In genomic region chr1:67149179-67149770, GRCh38 we compare ENCODE assay signal across 8 cellular contexts. TPM values are rescaled to one million over a fixed set of nuclear protein-coding genes. Genes with fewer than 3 reads are reported as not detected.
DNase-seq lines count a peak whose midpoint lies in the region; ATAC-seq, FAIRE-seq and TF ChIP-seq lines count a peak whose summit lies in the region.

No MANE protein-coding gene starts in this region.

- peak; percentile 96 for TF ChIP-seq CTCF in OCI-LY7 (conservative IDR thresholded peaks at IDR 0.05; ENCODE audit: low read length)
- peak; percentile 63 for TF ChIP-seq CTCF in nephron progenitor cell (IDR thresholded peaks at IDR 0.05)
- TF ChIP-seq CTCF in type B pancreatic cell (conservative IDR thresholded peaks at IDR 0.05), result peak; percentile 82

- ATAC-seq in GM21576 (IDR thresholded peaks at IDR 0.05; ENCODE audit: unreplicated experiment), result peak; percentile 95
- peak; percentile 80 to 87 for ATAC-seq in activated T-cell treated with anti-CD3 and anti-CD28 coated beads, Interleukin-2, amount 50 U/mL, for 4 hours

- H4K20me1 ChIP-seq in OCI-LY7 (ENCODE audit: insufficient read depth, low read length), result no peaks in the 10 kb centered on the region

- H3K27me3 Mint-ChIP-seq in activated T-cell treated with anti-CD3 and anti-CD28 coated beads, Interleukin-2, amount 50 U/mL, for 4 hours (ENCODE audit: low read depth), result no peaks in the 10 kb centered on the region
- H3K27me3 Mint-ChIP-seq in nephron progenitor cell (ENCODE audit: low read depth, poor library complexity) (peaks cover 39% of the 10 kb centered on the region), type B pancreatic cell (peaks cover 35% of the 10 kb centered on the region)

- H2AFZ ChIP-seq in OCI-LY7 (ENCODE audit: low read length), result peak overlapping the region; percentile 89

- DNase-seq in ELR (ENCODE audit: low read depth) (peak; percentile 84), HTR-8/SVneo (ENCODE audit: insufficient read length, low spot score) (peak; percentile 50), OCI-LY7 (ENCODE audit: low spot score) (peak; percentile 90), fibroblast of gingiva (ENCODE audit: low read depth) (peak; percentile 76), nephron progenitor cell (peak; percentile 51), type B pancreatic cell (ENCODE audit: extremely low spot score, unreplicated experiment) (no peak)
- DNase-seq in activated T-cell treated with anti-CD3 and anti-CD28 coated beads, Interleukin-2, amount 50 U/mL, for 4 hours, result peak; percentile 56

- H3K9me3 ChIP-seq in OCI-LY7 (ENCODE audit: low read length), result no peaks in the 10 kb centered on the region

- no TSS peak for BruUV-seq in OCI-LY7 (replicated peaks; lab: Mats Ljungman, UMichigan)

- H3K36me3 ChIP-seq in OCI-LY7 (ENCODE audit: insufficient read depth, low read length), result no peaks in the 10 kb centered on the region

- peak overlapping the region; percentile 0 for H3K4me3 ChIP-seq in OCI-LY7 (ENCODE audit: low read depth, low read length, poor library complexity, severe bottlenecking)

- H3K4me2 ChIP-seq in OCI-LY7 (ENCODE audit: low read length), result peak overlapping the region; percentile 32

- H3K27ac Mint-ChIP-seq in nephron progenitor cell (no peak overlapping the region), type B pancreatic cell (peak overlapping the region; percentile 48)

- no peaks in the 10 kb centered on the region for H3K9me3 Mint-ChIP-seq in activated T-cell treated with anti-CD3 and anti-CD28 coated beads, Interleukin-2, amount 50 U/mL, for 4 hours
- H3K9me3 Mint-ChIP-seq in nephron progenitor cell, result no peaks in the 10 kb centered on the region
- H3K9me3 Mint-ChIP-seq in type B pancreatic cell, result no peaks in the 10 kb centered on the region

- intact Hi-C loops in OCI-LY7 (cut with micrococcal nuclease; ENCODE audit: unreplicated experiment), result loop anchor here (1.0 to 5.0 kb wide), 5 partner anchors 37 to 384 kb away; partner anchors contain the start of gene SLC35D1

- H3K9me2 ChIP-seq in OCI-LY7 (ENCODE audit: insufficient read depth, low read length), result no peaks in the 10 kb centered on the region

- H3K4me1 ChIP-seq in OCI-LY7 (ENCODE audit: insufficient read depth, low read length, poor library complexity, severe bottlenecking), result peaks cover 7% of the 10 kb centered on the region

- FAIRE-seq in HTR-8/SVneo (lab: Jason Lieb, UNC), result no peak

- peak overlapping the region; percentile 15 for H3K27ac ChIP-seq in OCI-LY7 (ENCODE audit: low read depth, low read length, poor library complexity, severe bottlenecking)

- no peaks in the 10 kb centered on the region for H3K36me3 Mint-ChIP-seq in activated T-cell treated with anti-CD3 and anti-CD28 coated beads, Interleukin-2, amount 50 U/mL, for 4 hours (ENCODE audit: insufficient read depth)
- H3K36me3 Mint-ChIP-seq in nephron progenitor cell (ENCODE audit: low read depth) (no peaks in the 10 kb centered on the region), type B pancreatic cell (no peaks in the 10 kb centered on the region)

- POLR2A ChIA-PET in OCI-LY7 (lab: Charles Lee), result interaction anchor here (0.7 to 2.0 kb wide), 12 partner anchors 21 to 383 kb away, joined by 3 to 8 read pairs (median 4); partner anchors contain the start of gene SLC35D1

- H3K4me3 Mint-ChIP-seq in activated T-cell treated with anti-CD3 and anti-CD28 coated beads, Interleukin-2, amount 50 U/mL, for 4 hours, result no peak overlapping the region
- no peak overlapping the region for H3K4me3 Mint-ChIP-seq in nephron progenitor cell
- H3K4me3 Mint-ChIP-seq in type B pancreatic cell, result peak overlapping the region; percentile 40

- CTCF ChIA-PET in OCI-LY7 (lab: Charles Lee; ENCODE audit: unreplicated experiment), result interaction anchor here (0.8 to 2.8 kb wide), 6 partner anchors 11 to 391 kb away, joined by 3 to 20 read pairs (median 4); no protein-coding TSS in a partner anchor

- H3K4me1 Mint-ChIP-seq in activated T-cell treated with anti-CD3 and anti-CD28 coated beads, Interleukin-2, amount 50 U/mL, for 4 hours (ENCODE audit: low read depth), result peaks cover 30% of the 10 kb centered on the region
- H3K4me1 Mint-ChIP-seq in nephron progenitor cell (peaks cover 8% of the 10 kb centered on the region), type B pancreatic cell (ENCODE audit: unreplicated experiment) (peaks cover 9% of the 10 kb centered on the region)

- no peaks in the 10 kb centered on the region for H3K79me2 ChIP-seq in OCI-LY7 (ENCODE audit: insufficient read depth, low read depth, low read length)

RNA-seq across cellular contexts. Expression of gene C1orf141, which starts 14.5 kb away (rescaled TPM):
- not detected in 2 replicates for total RNA-seq in OCI-LY7 (2014; rRNA removed; shearing (Covaris generic))
- total RNA-seq in OCI-LY7 (2022), result not detected in 2 replicates
- total RNA-seq in activated T-cell treated with anti-CD3 and anti-CD28 coated beads, Interleukin-2, amount 50 U/mL, for 4 hours, result under 1 TPM in 2 of 3 donors, not detected in 1; 0.11 to 0.25 TPM
- total RNA-seq in type B pancreatic cell (ENCODE audit: low replicate concordance), result not detected in 2 replicates

RNA-seq across cellular contexts. Expression of gene IL23R, which starts 17.0 kb away (rescaled TPM):
- total RNA-seq in OCI-LY7 (2014; rRNA removed; shearing (Covaris generic)), result not detected in 2 replicates
- 0.13 and 0.23 TPM in 2 replicates for total RNA-seq in OCI-LY7 (2022)
- total RNA-seq in activated T-cell treated with anti-CD3 and anti-CD28 coated beads, Interleukin-2, amount 50 U/mL, for 4 hours, result 10 to 100 TPM in 1 of 3 donors, 1 to 10 TPM in 2; 7.5 to 14.4 (median 8.6) TPM
- 0.14 TPM in 1 of 2 replicates, not detected in the other for total RNA-seq in type B pancreatic cell (ENCODE audit: low replicate concordance)
